13 cellular contexts compared by ENCODE assay signal in the genomic region with DNA sequence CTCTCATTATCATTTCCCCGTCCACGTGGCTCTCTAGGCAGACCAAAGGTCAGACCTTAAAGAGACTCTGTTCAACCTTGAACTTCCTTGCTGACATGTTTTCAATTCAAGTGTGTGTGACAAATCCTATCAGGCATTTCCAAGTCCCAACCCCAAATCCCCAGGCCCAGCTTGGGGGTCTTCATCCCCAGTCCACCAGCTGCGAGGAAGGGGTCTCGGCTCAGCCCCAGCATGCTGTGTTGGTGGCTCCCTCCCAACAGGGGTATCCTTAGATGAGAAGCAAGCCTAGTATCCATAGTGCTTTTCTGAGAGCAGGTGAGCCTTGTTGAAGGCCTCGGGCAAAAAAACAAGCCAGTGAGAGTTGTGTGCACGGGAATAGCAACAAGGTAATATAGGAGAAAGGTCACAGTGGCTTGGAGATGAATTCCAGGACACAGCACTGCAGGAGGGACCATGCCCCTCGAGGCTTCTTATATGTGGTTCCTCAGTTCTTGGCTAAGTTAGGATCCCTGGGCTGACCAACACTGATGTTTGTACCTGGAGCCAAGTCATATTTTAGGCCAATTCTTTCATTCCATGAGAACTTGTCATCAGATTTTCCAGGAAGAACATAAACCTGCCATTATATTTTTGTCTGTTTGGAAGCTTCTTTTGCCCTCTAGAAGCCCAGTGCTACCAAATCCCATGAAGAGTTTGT.
DNase-seq lines count a peak whose midpoint lies in the region; ATAC-seq and TF ChIP-seq lines count a peak whose summit lies in the region.
"Had no signal": no experiment of that assay in that cellular context is flagged by ENCODE, and none has a peak within 500 bp of the region (broad histone marks: within the 10 kb centered on the region; RNA-seq: fewer than 3 reads in every experiment).

No MANE protein-coding gene starts in this region.

- CTCF ChIA-PET in IMR-90 (lab: Yijun Ruan, JAX), result no interaction called here

- H3K27ac ChIP-seq in ACC112 (ENCODE audit: low read depth, low read length) (peak overlapping the region; percentile 86), IMR-90 (ENCODE audit: insufficient read depth, low read length) (peak overlapping the region; percentile 67), brain microvascular endothelial cell (peak overlapping the region; percentile 19), muscle layer of colon (ENCODE audit: low read depth, low read length) (peak overlapping the region; percentile 25)

- dilution Hi-C loops in IMR-90 (cut with HindIII; ENCODE audit: low sequenced_read_pairs, unreplicated experiment), result no loop called here

- H3K9me3 ChIP-seq in IMR-90 (ENCODE audit: control insufficient read depth, insufficient read depth, low read length), result peaks cover 2% of the 10 kb centered on the region; the same call in 1 of the 2 replicates
- no peaks in the 10 kb centered on the region for H3K9me3 ChIP-seq in muscle layer of colon (ENCODE audit: low read length)

- peak overlapping the region; percentile 82 for H4K91ac ChIP-seq in IMR-90 (ENCODE audit: insufficient read depth, low read depth, low read length)

- peak overlapping the region; percentile 83 for H3K18ac ChIP-seq in IMR-90 (ENCODE audit: low read depth, low read length)

- H3K9ac ChIP-seq in IMR-90 (ENCODE audit: low read depth, low read length) (no peak overlapping the region), muscle layer of colon (ENCODE audit: low read length) (no peak overlapping the region)

- peak overlapping the region; percentile 14; the same call in 1 of the 2 replicates for H3K4me3 ChIP-seq in ACC112 (ENCODE audit: low read depth, low read length)
- no peak overlapping the region for H3K4me3 ChIP-seq in IMR-90 (ENCODE audit: insufficient read depth, low read depth, low read length)
- no peak overlapping the region for H3K4me3 ChIP-seq in brain microvascular endothelial cell (ENCODE audit: low read depth, low read length)
- H3K4me3 ChIP-seq in muscle layer of colon (ENCODE audit: low read depth in 1 of 2, low read length in 2 of 2), result no peak overlapping the region

- no peaks in the 10 kb centered on the region for H3K79me1 ChIP-seq in IMR-90 (ENCODE audit: low read depth in 1 of 2, low read length in 2 of 2)

- H3K36me3 ChIP-seq in ACC112 (ENCODE audit: insufficient read depth, low read length) (no peaks in the 10 kb centered on the region), IMR-90 (ENCODE audit: control insufficient read depth, insufficient read depth, low read length) (no peaks in the 10 kb centered on the region), brain microvascular endothelial cell (replicated peaks) (no peaks in the 10 kb centered on the region), muscle layer of colon (ENCODE audit: insufficient read depth, low read length) (no peaks in the 10 kb centered on the region)

- H2AK5ac ChIP-seq in IMR-90 (ENCODE audit: low read depth, low read length), result peak overlapping the region; percentile 74

- H3K14ac ChIP-seq in IMR-90 (replicated peaks; ENCODE audit: low read depth, low read length), result peak overlapping the region; percentile 56

- TF ChIP-seq CTCF in IMR-90 (conservative IDR thresholded peaks at IDR 0.05; ENCODE audit: low read depth, low read length), result no peak
- TF ChIP-seq CTCF in brain microvascular endothelial cell (IDR thresholded peaks at IDR 0.05; ENCODE audit: low read depth, low read length, missing control alignments), result no peak

- no peak for TF ChIP-seq RAD21 in IMR-90 (IDR thresholded peaks at IDR 0.05; ENCODE audit: low read length)

- H3K79me2 ChIP-seq in ACC112 (ENCODE audit: control insufficient read depth, insufficient read depth, low read length, unreplicated experiment), result no peaks in the 10 kb centered on the region

- H2AFZ ChIP-seq in ACC112 (ENCODE audit: low read length, unreplicated experiment) (peak overlapping the region; percentile 59), IMR-90 (replicated peaks; ENCODE audit: low read length, poor library complexity) (peak overlapping the region; percentile 78)

- no peaks in the 10 kb centered on the region for H4K20me1 ChIP-seq in IMR-90 (ENCODE audit: insufficient read depth, low read length)

- peak overlapping the region; percentile 30; the same call in 1 of the 2 replicates for H3K56ac ChIP-seq in IMR-90 (ENCODE audit: extremely low read depth, insufficient read depth, low read length)

- H2BK5ac ChIP-seq in IMR-90 (ENCODE audit: low read depth, low read length, poor library complexity, severe bottlenecking), result peak overlapping the region; percentile 62

- POLR2A ChIA-PET in IMR-90 (lab: Charles Lee; ENCODE audit: unreplicated experiment), result no interaction called here

- peak overlapping the region; percentile 3 to 83; a peak in 3 of 4 replicates for H4K8ac ChIP-seq in IMR-90 (ENCODE audit: low read depth in 2 of 2, low read length in 2 of 2)

- H2BK15ac ChIP-seq in IMR-90 (ENCODE audit: low read depth, low read length), result peak overlapping the region; percentile 69; the same call in 2 of the 3 replicates

- 60% methylated on average over 1 of the region's 7 CpGs; no CpG with 5 or more reads in 1 of the 2 experiments for WGBS in IMR-90 (ENCODE audit: extremely low coverage in 2 of 2, insufficient read length in 1 of 2), 2 experiments

- in situ Hi-C loops in IMR-90 (cut with MboI; ENCODE audit: low sequenced_read_pairs) (no loop called here), brain microvascular endothelial cell (cut with HindIII; ENCODE audit: low pct_ligation_motif_present, low sequenced_read_pairs) (no loop called here)

- H3K4ac ChIP-seq in IMR-90 (ENCODE audit: low read depth, low read length), result peak overlapping the region; percentile 92

- peak overlapping the region; percentile 90 for H2BK120ac ChIP-seq in IMR-90 (ENCODE audit: low read depth, low read length)

- H3K4me1 ChIP-seq in ACC112 (ENCODE audit: control insufficient read depth, insufficient read depth, low read length, unreplicated experiment), result peaks cover 19% of the 10 kb centered on the region
- H3K4me1 ChIP-seq in IMR-90 (ENCODE audit: control insufficient read depth, insufficient read depth, low read length), result peaks cover 16% of the 10 kb centered on the region
- peaks cover 14% of the 10 kb centered on the region for H3K4me1 ChIP-seq in muscle layer of colon (ENCODE audit: insufficient read depth, low read length)

- peak overlapping the region; percentile 61 for H4K5ac ChIP-seq in IMR-90 (ENCODE audit: low read depth, low read length)

- DNase-seq in IMR-90 (peak; percentile 24), brain microvascular endothelial cell (no peak), NCI-H1417 (lab: John Stamatoyannopoulos, UW) (no peak), activated gamma-delta T cell (lab: John Stamatoyannopoulos, UW) (no peak), NCI-H1105 treated with DMSO at 0.1 percent for 48 hours (lab: John Stamatoyannopoulos, UW) (no peak)
- DNase-seq in activated naive CD4-positive, alpha-beta T cell (lab: John Stamatoyannopoulos, UW), result no peak
- DNase-seq: activated CD4-positive, CD25-positive, alpha-beta regulatory T cell treated with anti-CD3 and anti-CD28 coated beads, Interleukin-2, amount 50 U/mL, for 72 hours; Karpas-422; NCI-H2029 treated with DMSO at 0.1 percent for 48 hours; NCI-H69 had no signal

- TF ChIP-seq POLR2A in IMR-90 (IDR thresholded peaks at IDR 0.05; ENCODE audit: low read depth, low read length), result no peak

- no TSS peak for BruUV-seq in IMR-90 (replicated peaks; lab: Mats Ljungman, UMichigan)

- H3K9me1 ChIP-seq in IMR-90 (ENCODE audit: insufficient read depth, low read length), result peaks cover 8% of the 10 kb centered on the region

- ATAC-seq in IMR-90 (ENCODE audit: low read depth), result no peak
- ATAC-seq: activated naive CD4-positive, alpha-beta T cell treated with anti-CD3 and anti-CD28 coated beads, Interleukin-2, amount 50 U/mL, for 72 hours had no signal

- H3K27me3 ChIP-seq in ACC112 (ENCODE audit: insufficient read depth, low read length) (no peaks in the 10 kb centered on the region), IMR-90 (ENCODE audit: control insufficient read depth, insufficient read depth, low read length) (no peaks in the 10 kb centered on the region), brain microvascular endothelial cell (replicated peaks) (no peaks in the 10 kb centered on the region), muscle layer of colon (ENCODE audit: control insufficient read depth in 1 of 2, insufficient read depth in 2 of 2, low read length in 2 of 2) (no peaks in the 10 kb centered on the region)

- peak overlapping the region; percentile 34 for H2AK9ac ChIP-seq in IMR-90 (replicated peaks; ENCODE audit: low read depth, low read length, poor library complexity)

- peak overlapping the region; percentile 89 for H2BK20ac ChIP-seq in IMR-90 (ENCODE audit: low read depth, low read length)

- peak overlapping the region; percentile 19; the same call in 1 of the 2 replicates for H3K23ac ChIP-seq in IMR-90 (ENCODE audit: low read depth, low read length)

- intact Hi-C loops in IMR-90 (cut with micrococcal nuclease), result no loop called here

- peak overlapping the region; percentile 11; the same call in 1 of the 2 replicates for H3K4me2 ChIP-seq in IMR-90 (ENCODE audit: low read depth, low read length)

TF ChIP-seq in IMR-90, 13 proteins besides CTCF, POLR2A, EP300 and RAD21 (continues in another document):
- TF ChIP-seq MAZ (IDR thresholded peaks at IDR 0.05; ENCODE audit: borderline replicate concordance, low read depth, low read length) (no peak), CEBPB (IDR thresholded peaks at IDR 0.05; ENCODE audit: low read depth, low read length) (no peak), ELK1 (IDR thresholded peaks at IDR 0.05; ENCODE audit: borderline replicate concordance, low read depth, low read length) (no peak), RCOR1 (IDR thresholded peaks at IDR 0.05; ENCODE audit: insufficient replicate concordance, low read length) (no peak), RFX5 (IDR thresholded peaks at IDR 0.05; ENCODE audit: low read depth, low read length) (no peak), MAFK (IDR thresholded peaks at IDR 0.05; ENCODE audit: low read depth, low read length) (no peak), BHLHE40 (IDR thresholded peaks at IDR 0.05; ENCODE audit: low read depth, low read length) (no peak), MXI1 (IDR thresholded peaks at IDR 0.05; ENCODE audit: borderline replicate concordance, low read depth, low read length) (no peak), FOS (IDR thresholded peaks at IDR 0.05; ENCODE audit: low read depth, low read length) (no peak), SMC3 (IDR thresholded peaks at IDR 0.05; ENCODE audit: low read depth, low read length) (no peak), NFE2L2 (IDR thresholded peaks at IDR 0.05; ENCODE audit: low read depth, low read length) (no peak)

Comparison
In these comparisons a context has a peak if more than half of its experiments do, and no peak if none do; other contexts are left out.
1. H3K27ac ChIP-seq: peak in every context shown above with its lines; median percentile 86 in ACC112; 67 in IMR-90; 25 in muscle layer of colon; 19 in brain microvascular endothelial cell.